ENCODE assay signal across 8 cellular contexts in genomic region chr12:48454675-48455074, GRCh38.
A peak's percentile ranks its signal among the peaks of the same experiment; 100 is the strongest.
DNase-seq lines count a peak whose midpoint lies in the region; ATAC-seq and TF ChIP-seq lines count a peak whose summit lies in the region.

No MANE protein-coding gene starts in this region.

- TF ChIP-seq CTCF in LNCaP clone FGC (IDR thresholded peaks at IDR 0.05; ENCODE audit: control insufficient read depth, extremely low read depth, insufficient read depth) (peak; percentile 63), brain microvascular endothelial cell (IDR thresholded peaks at IDR 0.05; ENCODE audit: low read depth, low read length, missing control alignments) (peak; percentile 29), nephron (IDR thresholded peaks at IDR 0.05; ENCODE audit: unreplicated experiment in 3 of 3) (peak in 2 of 3 experiments; percentile 23 to 41)

- no peaks in the 10 kb centered on the region for H3K36me3 Mint-ChIP-seq in nephron (ENCODE audit: low read depth)

- no peak overlapping the region for H3K4me3 Mint-ChIP-seq in nephron

- DNase-seq in DMS53 (lab: John Stamatoyannopoulos, UW): peak; percentile 65
- DNase-seq in LNCaP clone FGC (ENCODE audit: low read depth): peak; percentile 18
- peak; percentile 8 for DNase-seq in brain microvascular endothelial cell
- no peak for DNase-seq in OCI-M2 (lab: John Stamatoyannopoulos, UW; ENCODE audit: unreplicated experiment)
- DNase-seq in cerebellar nuclear complex (lab: John Stamatoyannopoulos, UW): no peak
- no peak for DNase-seq in NCI-H146 treated with DMSO at 0.1 percent for 48 hours (lab: John Stamatoyannopoulos, UW; ENCODE audit: unreplicated experiment)

- no peaks in the 10 kb centered on the region for H3K36me3 ChIP-seq in brain microvascular endothelial cell (replicated peaks)

- H3K27ac ChIP-seq in brain microvascular endothelial cell: no peak overlapping the region

- H3K27me3 ChIP-seq in brain microvascular endothelial cell (replicated peaks): no peaks in the 10 kb centered on the region

- no peaks in the 10 kb centered on the region for H3K4me1 Mint-ChIP-seq in nephron

- H3K9me3 Mint-ChIP-seq in nephron: peaks cover 5% of the 10 kb centered on the region

- H3K27me3 Mint-ChIP-seq in nephron (ENCODE audit: low read depth): peaks cover 18% of the 10 kb centered on the region

- in situ Hi-C loops in brain microvascular endothelial cell (cut with HindIII; ENCODE audit: low pct_ligation_motif_present, low sequenced_read_pairs): no loop called here

- no peak for ATAC-seq in GM19397 (IDR thresholded peaks at IDR 0.05; ENCODE audit: unreplicated experiment)

- H3K4me3 ChIP-seq in LNCaP clone FGC (ENCODE audit: low read depth, low read length) (no peak overlapping the region), brain microvascular endothelial cell (ENCODE audit: low read depth, low read length) (no peak overlapping the region)

- H3K27ac Mint-ChIP-seq in nephron: no peak overlapping the region

Comparison
In these comparisons a context has a peak if more than half of its experiments do, and no peak if none do; other contexts are left out.
1. DNase-seq: peak in DMS53 (single experiment), LNCaP clone FGC (single experiment) and brain microvascular endothelial cell (single experiment); none in OCI-M2 (single experiment), cerebellar nuclear complex (0 of 2) and NCI-H146 treated with DMSO at 0.1 percent for 48 hours (single experiment).
2. Peak in every context shown above with its lines, with median percentiles within 50 percentile points of each other: CTCF ChIP-seq.